Comparison of ENCODE assay signal across 9 cellular contexts in the genomic region with DNA sequence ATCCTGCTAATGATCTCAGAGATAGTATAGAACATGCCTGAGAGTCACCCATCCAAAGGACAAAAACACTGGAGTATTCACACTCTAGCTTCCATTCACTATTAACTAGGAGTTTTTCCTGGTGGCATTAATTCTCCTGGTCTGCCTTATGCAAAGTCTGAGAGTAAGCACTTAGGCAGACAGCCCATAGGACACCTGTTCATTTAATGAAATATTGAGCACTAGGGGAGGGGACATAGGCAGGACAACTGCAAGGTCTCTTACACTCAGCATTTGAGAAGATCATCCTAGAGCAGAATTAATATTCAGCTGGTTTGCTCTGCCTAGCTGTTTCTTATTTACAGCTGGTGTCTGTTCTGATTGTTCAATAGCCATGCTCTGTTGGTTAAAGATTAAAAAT.
"Had no signal": no experiment of that assay in that cellular context is flagged by ENCODE, and none has a peak within 500 bp of the region (broad histone marks: within the 10 kb centered on the region; RNA-seq: fewer than 3 reads in every experiment).

No MANE protein-coding gene starts in this region.

- H3K36me3 Mint-ChIP-seq: IgD-negative memory B cell had no signal

- H3K27ac Mint-ChIP-seq: HFFc6, IgD-negative memory B cell had no signal

- H3K36me3 ChIP-seq: HAP-1 had no signal

- H3K27me3 Mint-ChIP-seq: IgD-negative memory B cell had no signal

- ATAC-seq: HCT116, HepG2 had no signal

- H3K4me1 Mint-ChIP-seq: IgD-negative memory B cell had no signal

- H3K9me3 ChIP-seq: HAP-1 had no signal

- H3K4me3 ChIP-seq: GM23248, HAP-1 had no signal

- H3K4me3 Mint-ChIP-seq: HFFc6, IgD-negative memory B cell had no signal

- H3K4me1 ChIP-seq: HAP-1 had no signal

- H3K27ac ChIP-seq: GM23248 had no signal

- H3K9ac ChIP-seq: GM23248 had no signal

- DNase-seq: GM23248, GOT3, H7, HFFc6, KBM-7 had no signal
